Comparison of ENCODE assay signal across 14 cellular contexts in the genomic region with DNA sequence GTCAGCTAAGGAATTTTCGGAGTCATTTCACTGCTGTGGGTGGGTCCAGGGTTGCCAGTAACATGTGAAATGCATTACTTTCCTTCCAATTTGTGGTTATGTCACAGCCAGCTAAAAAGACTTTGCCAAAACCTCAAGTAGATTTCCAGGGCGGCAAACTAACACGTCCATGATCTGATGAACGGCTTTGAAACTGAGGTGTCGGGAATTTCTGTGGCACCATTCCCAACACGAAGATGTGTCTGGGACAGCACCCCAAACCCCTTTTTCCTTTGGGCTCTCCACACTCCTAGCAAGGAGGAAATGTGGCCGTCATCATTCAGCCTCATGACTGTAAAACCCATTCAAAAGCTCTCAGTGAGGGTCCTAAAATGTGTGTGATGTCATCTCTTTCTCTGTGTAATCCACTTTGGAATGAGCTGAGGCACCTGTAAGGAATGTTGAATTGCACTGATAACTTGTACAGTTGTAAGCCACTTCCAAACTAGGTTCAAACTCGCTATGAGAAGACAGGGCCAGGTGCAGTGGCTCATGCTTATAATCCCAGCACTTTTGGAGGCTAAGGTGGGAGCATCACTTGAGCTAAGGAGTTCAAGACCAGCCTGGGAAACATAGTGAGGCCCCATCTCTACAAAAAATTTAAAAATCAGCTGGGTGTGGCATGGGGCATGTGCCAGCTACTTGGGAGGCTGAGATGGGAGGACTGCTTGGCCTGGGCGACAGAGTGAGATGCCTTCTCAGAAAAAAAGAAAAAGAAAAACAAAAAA.
DNase-seq lines count a peak whose midpoint lies in the region; ATAC-seq, FAIRE-seq and TF ChIP-seq lines count a peak whose summit lies in the region.
"Had no signal": no experiment of that assay in that cellular context is flagged by ENCODE, and none has a peak within 500 bp of the region (broad histone marks: within the 10 kb centered on the region; RNA-seq: fewer than 3 reads in every experiment).

No MANE protein-coding gene starts in this region.

- intact Hi-C loops in IMR-90 (cut with micrococcal nuclease) = loop anchor here (5.0 to 10.0 kb wide), 3 partner anchors 80 to 862 kb away; no protein-coding TSS in a partner anchor
- intact Hi-C loops in sciatic nerve (cut with DNase I) = no loop called here

- H3K27ac ChIP-seq in IMR-90 (ENCODE audit: insufficient read depth, low read length) = peak overlapping the region; percentile 10; the same call in 1 of the 2 replicates
- H3K27ac ChIP-seq: BLaER1 had no signal

- H3K36me3 ChIP-seq in BJ (ENCODE audit: control insufficient read depth, insufficient read depth, low read length) (no peaks in the 10 kb centered on the region), IMR-90 (ENCODE audit: control insufficient read depth, insufficient read depth, low read length) (no peaks in the 10 kb centered on the region), bronchial epithelial cell (ENCODE audit: control insufficient read depth, insufficient read depth, low read length) (no peaks in the 10 kb centered on the region)
- H3K36me3 ChIP-seq: BLaER1, HAP-1 had no signal

- H3K9me1 ChIP-seq in IMR-90 (ENCODE audit: insufficient read depth, low read length) = peaks cover 10% of the 10 kb centered on the region; the same call in 1 of the 2 replicates

- H2BK120ac ChIP-seq in IMR-90 (ENCODE audit: low read depth, low read length) = peak overlapping the region; percentile 92

- H3K9ac ChIP-seq in IMR-90 (ENCODE audit: low read depth, low read length) = no peak overlapping the region
- H3K9ac ChIP-seq: BLaER1 had no signal

- no TSS peak for BruUV-seq in IMR-90 (replicated peaks; lab: Mats Ljungman, UMichigan)

- H3K27me3 ChIP-seq in BJ (ENCODE audit: control insufficient read depth, insufficient read depth, low read length) = no peaks in the 10 kb centered on the region; the same call in 1 of the 2 replicates
- H3K27me3 ChIP-seq in IMR-90 (ENCODE audit: control insufficient read depth, insufficient read depth, low read length) = peaks cover 3% of the 10 kb centered on the region; the same call in 1 of the 2 replicates
- H3K27me3 ChIP-seq in bronchial epithelial cell (ENCODE audit: control insufficient read depth, insufficient read depth, low read length) = no peaks in the 10 kb centered on the region

- in situ Hi-C loops in IMR-90 (cut with MboI; ENCODE audit: low sequenced_read_pairs) = no loop called here

- POLR2A ChIA-PET in BJ (lab: Charles Lee) (interaction anchor here (0.5 kb wide), 1 partner anchor 281 kb away, joined by 6 read pairs; no protein-coding TSS in a partner anchor), IMR-90 (lab: Charles Lee; ENCODE audit: unreplicated experiment) (no interaction called here)

- H3K79me1 ChIP-seq in IMR-90 (ENCODE audit: low read depth in 1 of 2, low read length in 2 of 2) = no peaks in the 10 kb centered on the region

- peak overlapping the region; percentile 62; the same call in 1 of the 2 replicates for H3K18ac ChIP-seq in IMR-90 (ENCODE audit: low read depth, low read length)

- WGBS in IMR-90 (ENCODE audit: extremely low coverage in 2 of 2, insufficient read length in 1 of 2), 2 experiments = 96% methylated on average over 4 of the region's 9 CpGs; no CpG with 5 or more reads in 1 of the 2 experiments

- H3K9me3 ChIP-seq in IMR-90 (ENCODE audit: control insufficient read depth, insufficient read depth, low read length) = no peaks in the 10 kb centered on the region
- H3K9me3 ChIP-seq: BLaER1, HAP-1 had no signal

- H3K4me2 ChIP-seq in IMR-90 (ENCODE audit: low read depth, low read length) = no peak overlapping the region
- H3K4me2 ChIP-seq: BLaER1 had no signal

- TF ChIP-seq CTCF in BJ (IDR thresholded peaks at IDR 0.05; ENCODE audit: insufficient read depth, low read depth, low read length) (no peak), IMR-90 (conservative IDR thresholded peaks at IDR 0.05; ENCODE audit: low read depth, low read length) (no peak), bronchial epithelial cell (IDR thresholded peaks at IDR 0.05; ENCODE audit: insufficient read depth, low read length, severe bottlenecking) (no peak)

- DNase-seq in BJ (ENCODE audit: low read depth) (peak; percentile 40), IMR-90 (peak; percentile 77), bronchial epithelial cell (ENCODE audit: low read depth) (peak; percentile 40), myocyte (ENCODE audit: low read depth) (peak; percentile 79), sciatic nerve (ENCODE audit: low spot score) (no peak)
- no peak for DNase-seq in stimulated activated CD4-positive, alpha-beta T cell treated with anti-CD3 and anti-CD28 coated beads, Interleukin-4, amount 100 ng/mL, for 24 hours
- DNase-seq: activated CD4-positive, CD25-positive, alpha-beta regulatory T cell; activated naive CD8-positive, alpha-beta T cell treated with anti-CD3 and anti-CD28 coated beads, Interleukin-2, amount 10 ng/mL, durations not matched to agents 7 days and 5 days; NCI-H2171 treated with DMSO at 0.1 percent for 48 hours had no signal

- no peak for FAIRE-seq in bronchial epithelial cell (lab: Jason Lieb, UNC)
- FAIRE-seq: GM18507 had no signal

- H2AK9ac ChIP-seq in IMR-90 (replicated peaks; ENCODE audit: low read depth, low read length, poor library complexity) = no peak overlapping the region

- peak overlapping the region; percentile 45 to 57; a peak in 3 of 4 replicates for H4K8ac ChIP-seq in IMR-90 (ENCODE audit: low read depth in 2 of 2, low read length in 2 of 2)

- H3K4me1 ChIP-seq in IMR-90 (ENCODE audit: control insufficient read depth, insufficient read depth, low read length) = peaks cover 16% of the 10 kb centered on the region; the same call in 1 of the 2 replicates
- H3K4me1 ChIP-seq: BLaER1, HAP-1 had no signal

- no peak overlapping the region for H3K23ac ChIP-seq in IMR-90 (ENCODE audit: low read depth, low read length)

- H2BK5ac ChIP-seq in IMR-90 (ENCODE audit: low read depth, low read length, poor library complexity, severe bottlenecking) = peak overlapping the region; percentile 74

- ATAC-seq in IMR-90 (ENCODE audit: low read depth) = no peak
- no peak for ATAC-seq in sciatic nerve
- ATAC-seq in GM19351 (IDR thresholded peaks at IDR 0.05; ENCODE audit: unreplicated experiment) = no peak
- ATAC-seq in HG03280 (IDR thresholded peaks at IDR 0.05; ENCODE audit: unreplicated experiment) = no peak

- H2AFZ ChIP-seq in IMR-90 (replicated peaks; ENCODE audit: low read length, poor library complexity) = peak overlapping the region; percentile 24

- peak overlapping the region; percentile 77 for H2BK20ac ChIP-seq in IMR-90 (ENCODE audit: low read depth, low read length)

- H3K4me3 ChIP-seq in BJ (ENCODE audit: low read depth, low read length) (no peak overlapping the region), IMR-90 (ENCODE audit: insufficient read depth, low read depth, low read length) (no peak overlapping the region), bronchial epithelial cell (ENCODE audit: low read depth, low read length) (no peak overlapping the region)
- H3K4me3 ChIP-seq: BLaER1, HAP-1 had no signal

- TF ChIP-seq POLR2A in IMR-90 (IDR thresholded peaks at IDR 0.05; ENCODE audit: low read depth, low read length) = no peak

- H4K91ac ChIP-seq in IMR-90 (ENCODE audit: insufficient read depth, low read depth, low read length) = peak overlapping the region; percentile 91

- H3K4ac ChIP-seq in IMR-90 (ENCODE audit: low read depth, low read length) = peak overlapping the region; percentile 79

- no peaks in the 10 kb centered on the region for H4K20me1 ChIP-seq in IMR-90 (ENCODE audit: insufficient read depth, low read length)
- H4K20me1 ChIP-seq: BLaER1 had no signal

- CTCF ChIA-PET in BJ (lab: Yijun Ruan, JAX) = interaction anchor here (0.7 to 8.5 kb wide), 16 partner anchors 7 to 1062 kb away, joined by 3 to 112 read pairs (median 4); no protein-coding TSS in a partner anchor
- CTCF ChIA-PET in IMR-90 (lab: Yijun Ruan, JAX) = interaction anchor here (0.7 to 1.9 kb wide), 2 partner anchors 168 to 280 kb away, joined by 3 to 7 read pairs; no protein-coding TSS in a partner anchor

- peak overlapping the region; percentile 27 for H3K14ac ChIP-seq in IMR-90 (replicated peaks; ENCODE audit: low read depth, low read length)

- H3K56ac ChIP-seq in IMR-90 (ENCODE audit: extremely low read depth, insufficient read depth, low read length) = no peak overlapping the region

- peak overlapping the region; percentile 64 for H2AK5ac ChIP-seq in IMR-90 (ENCODE audit: low read depth, low read length)

- peak overlapping the region; percentile 46; the same call in 1 of the 2 replicates for H4K5ac ChIP-seq in IMR-90 (ENCODE audit: low read depth, low read length)

- dilution Hi-C loops in IMR-90 (cut with HindIII; ENCODE audit: low sequenced_read_pairs, unreplicated experiment) = no loop called here

- no peak for TF ChIP-seq RAD21 in IMR-90 (IDR thresholded peaks at IDR 0.05; ENCODE audit: low read length)

- peak overlapping the region; percentile 81 for H2BK15ac ChIP-seq in IMR-90 (ENCODE audit: low read depth, low read length)

TF ChIP-seq in IMR-90, 13 proteins besides CTCF, POLR2A, EP300 and RAD21:
- TF ChIP-seq CEBPB (IDR thresholded peaks at IDR 0.05; ENCODE audit: low read depth, low read length) (peak; percentile 5; the same call in 1 of the 2 replicates), NFE2L2 (IDR thresholded peaks at IDR 0.05; ENCODE audit: low read depth, low read length) (no peak)

Comparison
In these comparisons a context has a peak if more than half of its experiments do, and no peak if none do; other contexts are left out.
1. DNase-seq: peak in BJ (single experiment), IMR-90 (single experiment), bronchial epithelial cell (single experiment) and myocyte (single experiment); none in sciatic nerve (single experiment) and stimulated activated CD4-positive, alpha-beta T cell treated with anti-CD3 and anti-CD28 coated beads, Interleukin-4, amount 100 ng/mL, for 24 hours (single experiment).